In the genomic region with DNA sequence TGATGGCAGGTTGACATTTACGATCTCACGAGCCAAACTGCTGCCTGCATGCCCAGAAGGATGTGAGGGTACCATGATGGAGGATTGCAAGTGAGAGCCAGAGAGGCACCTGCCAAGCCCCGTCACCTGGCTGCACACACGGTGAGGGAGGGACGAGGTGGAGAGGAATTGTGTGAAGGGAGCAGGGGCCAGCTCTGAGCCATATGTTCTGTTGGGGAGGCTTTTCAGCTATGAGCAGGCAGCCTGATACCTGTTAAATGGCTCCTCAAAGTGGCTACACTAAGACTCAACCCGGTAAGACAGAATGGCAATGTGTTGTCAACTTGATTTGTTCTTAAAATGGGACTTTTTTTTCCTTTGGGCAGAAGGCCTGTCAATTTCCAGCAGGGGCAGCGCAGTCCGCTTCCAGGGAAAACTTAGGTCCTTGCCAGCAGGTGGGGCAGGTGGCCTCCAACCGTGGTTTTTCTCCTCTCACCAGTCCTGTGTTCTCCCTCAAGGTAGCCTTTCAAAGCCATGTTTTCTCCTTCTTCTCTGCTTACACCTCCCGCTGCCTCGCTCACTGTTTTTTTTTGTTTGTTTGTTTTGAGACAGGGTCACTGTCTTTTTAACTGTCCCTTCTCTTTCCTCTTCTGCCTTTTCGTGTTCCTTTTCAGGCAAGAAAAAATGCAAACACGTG, we compare ENCODE assay signal across 9 cellular contexts. TPM values are rescaled to one million over a fixed set of nuclear protein-coding genes. Genes with fewer than 3 reads are reported as not detected.
A peak's percentile ranks its signal among the peaks of the same experiment; 100 is the strongest.
DNase-seq lines count a peak whose midpoint lies in the region; ATAC-seq and TF ChIP-seq lines count a peak whose summit lies in the region.
"Had no signal": no experiment of that assay in that cellular context is flagged by ENCODE, and none has a peak within 500 bp of the region (broad histone marks: within the 10 kb centered on the region; RNA-seq: fewer than 3 reads in every experiment).

No MANE protein-coding gene starts in this region.

- WGBS in hepatocyte (ENCODE audit: low lambda C conversion rate, missing lambda C conversion rate): 63% methylated on average over 13 of the region's 13 CpGs
- 73 to 74% methylated on average over 13 of the region's 13 CpGs for WGBS in thyroid gland, 2 donors

- H3K36me3 Mint-ChIP-seq in activated CD8-positive, alpha-beta memory T cell treated with anti-CD3 and anti-CD28 coated beads, Interleukin-2, amount 10 ng/mL, durations not matched to agents 7 days and 5 days: no peaks in the 10 kb centered on the region

- peak overlapping the region; percentile 56 for H3K9ac ChIP-seq in OCI-LY3 (ENCODE audit: low read length)

- no peak overlapping the region for H3K4me3 Mint-ChIP-seq in activated CD8-positive, alpha-beta memory T cell treated with anti-CD3 and anti-CD28 coated beads, Interleukin-2, amount 10 ng/mL, durations not matched to agents 7 days and 5 days

- H3K27ac ChIP-seq in OCI-LY3 (ENCODE audit: low read length) (peak overlapping the region; percentile 87), hepatocyte (peak overlapping the region; percentile 82), thyroid gland (peak overlapping the region; percentile 60 to 78 (median 70))
- H3K27ac ChIP-seq: SK-N-MC had no signal

- H3K4me3 ChIP-seq in OCI-LY3 (ENCODE audit: low read length) (peak overlapping the region; percentile 43), hepatocyte (no peak overlapping the region), thyroid gland (replicated peaks in 1 of 3) (no peak overlapping the region)
- H3K4me3 ChIP-seq: SK-N-MC had no signal

- no peak for ATAC-seq in activated CD8-positive, alpha-beta memory T cell treated with anti-CD3 and anti-CD28 coated beads, Interleukin-2, amount 10 ng/mL, durations not matched to agents 7 days and 5 days

- CTCF ChIA-PET in activated CD8-positive, alpha-beta memory T cell treated with anti-CD3 and anti-CD28 coated beads, Interleukin-2, amount 10 ng/mL, durations not matched to agents 7 days and 5 days (lab: Charles Lee): no interaction called here

- intact Hi-C loops in thyroid gland (cut with DNase I): no loop called here

- H3K4me1 ChIP-seq in OCI-LY3 (ENCODE audit: low read length) (peaks cover 44% of the 10 kb centered on the region), hepatocyte (ENCODE audit: insufficient read depth) (peaks cover 6% of the 10 kb centered on the region), thyroid gland (peaks cover 7 to 21% of the 10 kb centered on the region in 2 donors)

- H4K20me1 ChIP-seq in OCI-LY3 (ENCODE audit: insufficient read depth, low read length) (no peaks in the 10 kb centered on the region), hepatocyte (ENCODE audit: insufficient read depth, poor library complexity, severe bottlenecking) (no peaks in the 10 kb centered on the region)

- peaks cover 5% of the 10 kb centered on the region for H3K27me3 Mint-ChIP-seq in activated CD8-positive, alpha-beta memory T cell treated with anti-CD3 and anti-CD28 coated beads, Interleukin-2, amount 10 ng/mL, durations not matched to agents 7 days and 5 days

- peak; percentile 37 for TF ChIP-seq CTCF in OCI-LY3 (IDR thresholded peaks at IDR 0.05; ENCODE audit: low read depth, low read length)
- TF ChIP-seq CTCF in hepatocyte (IDR thresholded peaks at IDR 0.05; ENCODE audit: poor library complexity): peak; percentile 49
- TF ChIP-seq CTCF in thyroid gland (IDR thresholded peaks at IDR 0.05): peak in 4 of 6 experiments; percentile 25 to 65 (median 56)

- no peak overlapping the region for H3K27ac Mint-ChIP-seq in activated CD8-positive, alpha-beta memory T cell treated with anti-CD3 and anti-CD28 coated beads, Interleukin-2, amount 10 ng/mL, durations not matched to agents 7 days and 5 days

- H3K27me3 ChIP-seq in OCI-LY3 (ENCODE audit: low read depth, low read length) (no peaks in the 10 kb centered on the region), hepatocyte (no peaks in the 10 kb centered on the region), thyroid gland (no peaks in the 10 kb centered on the region)

- peaks cover 6% of the 10 kb centered on the region for H3K4me1 Mint-ChIP-seq in activated CD8-positive, alpha-beta memory T cell treated with anti-CD3 and anti-CD28 coated beads, Interleukin-2, amount 10 ng/mL, durations not matched to agents 7 days and 5 days

- H3K36me3 ChIP-seq in OCI-LY3 (replicated peaks; ENCODE audit: low read depth, low read length) (peaks cover 5% of the 10 kb centered on the region), hepatocyte (replicated peaks; ENCODE audit: insufficient read depth, low read depth) (no peaks in the 10 kb centered on the region), thyroid gland (no peaks in the 10 kb centered on the region)

- DNase-seq in NCI-H2081 (lab: John Stamatoyannopoulos, UW): peak; percentile 75 to 83
- no peak for DNase-seq in NCI-H2081 treated with DMSO at 0.1 percent for 48 hours (lab: John Stamatoyannopoulos, UW)
- DNase-seq in hepatocyte (ENCODE audit: low spot score): peak; percentile 70
- DNase-seq in thyroid gland: peak; percentile 58 to 67
- DNase-seq in activated naive CD4-positive, alpha-beta T cell treated with Interleukin-2 at 50 U/mL for 16 hours: no peak
- no peak for DNase-seq in activated T-cell treated with anti-CD3 and anti-CD28 coated beads, Interleukin-2, amount 50 U/mL, for 48 hours
- no peak for DNase-seq in activated CD8-positive, alpha-beta memory T cell treated with anti-CD3 and anti-CD28 coated beads, Interleukin-2, amount 10 ng/mL, durations not matched to agents 7 days and 5 days

- H3K4me2 ChIP-seq in OCI-LY3 (ENCODE audit: low read length) (peak overlapping the region; percentile 86), hepatocyte (no peak overlapping the region)

- H3K9me2 ChIP-seq in hepatocyte (replicated peaks; ENCODE audit: insufficient read depth): no peaks in the 10 kb centered on the region

- H3K79me2 ChIP-seq in OCI-LY3 (ENCODE audit: low read length): no peaks in the 10 kb centered on the region
- H3K79me2 ChIP-seq in hepatocyte: no peaks in the 10 kb centered on the region

- H3K9me3 ChIP-seq in OCI-LY3 (ENCODE audit: insufficient read depth, low read length): peaks cover 4% of the 10 kb centered on the region; the same call in 1 of the 2 replicates
- no peaks in the 10 kb centered on the region for H3K9me3 ChIP-seq in hepatocyte (ENCODE audit: low read depth)
- no peaks in the 10 kb centered on the region for H3K9me3 ChIP-seq in thyroid gland

- TF ChIP-seq POLR2A in thyroid gland (IDR thresholded peaks at IDR 0.05): no peak

- H2AFZ ChIP-seq in OCI-LY3 (ENCODE audit: low read depth, low read length): peak overlapping the region; percentile 3; the same call in 1 of the 2 replicates
- no peak overlapping the region for H2AFZ ChIP-seq in hepatocyte

- no peaks in the 10 kb centered on the region for H3K9me3 Mint-ChIP-seq in activated CD8-positive, alpha-beta memory T cell treated with anti-CD3 and anti-CD28 coated beads, Interleukin-2, amount 10 ng/mL, durations not matched to agents 7 days and 5 days (ENCODE audit: low read depth)

RNA-seq across cellular contexts. Expression of gene ZNRF2, which starts 57.7 kb away (rescaled TPM):
- total RNA-seq in hepatocyte (17.7 and 18.8 TPM in 2 replicates), thyroid gland (10 to 100 TPM; 44.2 to 57.4 (median 48.0) TPM)
- polyA plus RNA-seq in hepatocyte: 11.0 and 11.7 TPM in 2 replicates
- 10 to 100 TPM; 14.0 to 21.3 TPM for total RNA-seq in activated CD8-positive, alpha-beta memory T cell treated with anti-CD3 and anti-CD28 coated beads, Interleukin-2, amount 10 ng/mL, durations not matched to agents 7 days and 5 days

Comparison
In these comparisons a context has a peak if more than half of its experiments do, and no peak if none do; other contexts are left out.
1. DNase-seq: peak in NCI-H2081 (2 of 2), hepatocyte (single experiment) and thyroid gland (2 of 2); none in NCI-H2081 treated with DMSO at 0.1 percent for 48 hours (single experiment), activated naive CD4-positive, alpha-beta T cell treated with Interleukin-2 at 50 U/mL for 16 hours (single experiment), activated T-cell treated with anti-CD3 and anti-CD28 coated beads, Interleukin-2, amount 50 U/mL, for 48 hours (0 of 2) and activated CD8-positive, alpha-beta memory T cell treated with anti-CD3 and anti-CD28 coated beads, Interleukin-2, amount 10 ng/mL, durations not matched to agents 7 days and 5 days (single experiment).
2. Peak in every context shown above with its lines, with median percentiles within 50 percentile points of each other: H3K27ac ChIP-seq and CTCF ChIP-seq.